1 cellular context compared by ENCODE assay signal in the genomic region with DNA sequence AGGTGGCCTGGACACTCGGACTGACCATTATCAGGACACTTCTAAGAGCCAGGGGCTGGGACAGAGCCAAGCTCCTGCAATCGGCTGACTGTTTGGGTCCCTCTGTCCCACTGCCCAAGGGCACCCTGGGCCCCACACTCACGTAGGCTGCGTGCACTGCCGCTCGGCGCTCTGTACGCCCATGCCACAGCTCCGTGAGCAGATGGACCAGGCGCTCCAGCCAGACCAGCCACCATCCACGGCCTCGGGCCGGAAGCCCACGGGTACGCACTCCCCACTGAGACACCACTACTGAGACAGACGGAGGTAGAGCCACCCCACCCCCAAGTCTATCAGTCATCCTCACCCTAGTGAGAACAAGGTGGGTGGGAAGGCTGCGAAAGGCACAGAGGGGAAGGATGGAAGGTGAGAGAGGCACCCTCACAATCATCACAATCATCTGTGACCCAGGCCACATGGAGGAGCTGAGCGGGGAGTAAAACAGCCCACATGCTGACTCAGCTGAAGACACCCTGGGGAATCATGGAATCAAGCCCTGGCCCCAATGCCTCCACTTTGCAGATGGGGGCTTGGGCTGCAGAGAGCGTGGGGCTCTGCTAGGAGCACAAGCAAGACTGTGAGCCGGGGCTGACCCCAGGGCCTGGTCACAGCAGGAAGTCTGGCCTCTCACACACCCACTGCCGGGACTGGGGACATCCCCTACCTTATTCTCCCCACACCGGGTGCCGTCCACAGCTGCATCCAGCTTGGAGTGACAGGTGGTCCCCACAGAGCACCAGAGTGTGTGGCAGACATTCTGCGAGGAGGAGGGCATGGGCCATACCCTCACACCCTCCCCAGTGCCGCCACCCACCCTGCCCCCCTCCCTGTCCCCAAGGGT.
TF ChIP-seq lines count a peak whose summit lies in the region.

No MANE protein-coding gene starts in this region.

TF ChIP-seq in K562, 482 proteins besides CTCF, POLR2A, EP300 and RAD21:
- peak; percentile 68 for TF ChIP-seq MAFK (IDR thresholded peaks at IDR 0.05; ENCODE audit: low read length)
- peak; percentile 61 for TF ChIP-seq MAFF (IDR thresholded peaks at IDR 0.05; ENCODE audit: low read length)
- peak; percentile 85 for TF ChIP-seq MAFG (tag; conservative IDR thresholded peaks at IDR 0.05)
- peak; percentile 89 for TF ChIP-seq C11orf30 (IDR thresholded peaks at IDR 0.05; ENCODE audit: low read depth)
- TF ChIP-seq ZNF316 (IDR thresholded peaks at IDR 0.05): peak; percentile 90
